ENCODE assay signal across 9 cellular contexts in the genomic region with DNA sequence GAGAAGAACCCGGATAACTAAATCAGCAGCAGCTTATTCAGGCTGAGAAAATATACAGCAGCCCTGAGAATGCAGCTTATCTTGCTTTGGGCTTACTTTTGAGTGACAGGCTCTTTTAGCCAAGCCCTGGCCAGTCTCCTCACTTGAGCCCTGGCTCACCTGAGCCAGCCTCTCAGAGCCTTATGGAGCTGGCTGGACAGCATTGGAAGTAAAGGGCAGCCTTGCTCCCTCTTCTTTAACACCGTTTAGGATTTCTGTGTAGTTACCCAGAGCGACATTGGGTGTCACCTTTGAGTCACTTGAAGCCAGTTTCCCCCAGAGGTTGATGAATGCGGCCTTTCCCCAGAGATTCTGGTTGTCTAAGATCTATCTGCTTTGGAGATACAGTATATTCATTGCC. TPM values are rescaled to one million over a fixed set of nuclear protein-coding genes. Genes with fewer than 3 reads are reported as not detected.
DNase-seq lines count a peak whose midpoint lies in the region; ATAC-seq and TF ChIP-seq lines count a peak whose summit lies in the region.
"Had no signal": no experiment of that assay in that cellular context is flagged by ENCODE, and none has a peak within 500 bp of the region (broad histone marks: within the 10 kb centered on the region; RNA-seq: fewer than 3 reads in every experiment).

No MANE protein-coding gene starts in this region.

- intact Hi-C loops in activated CD4-positive, alpha-beta T cell treated with anti-CD3 and anti-CD28 coated beads, Interleukin-2, amount 10 ng/mL, durations not matched to agents 24 days and 14 days (cut with micrococcal nuclease), result loop anchor here (1.0 kb wide), 1 partner anchor 119 kb away; no protein-coding TSS in a partner anchor

- ATAC-seq in stimulated activated naive CD8-positive, alpha-beta T cell treated with anti-CD3 and anti-CD28 coated beads, Interleukin-15, Interleukin-2, amounts not matched to agents 100 U/mL and 50 U/mL, for 24 hours, result peak; percentile 68

- H3K9me3 Mint-ChIP-seq in activated CD4-positive, alpha-beta T cell treated with anti-CD3 and anti-CD28 coated beads, Interleukin-2, amount 10 ng/mL, durations not matched to agents 24 days and 14 days, result no peaks in the 10 kb centered on the region
- H3K9me3 Mint-ChIP-seq: activated naive CD4-positive, alpha-beta T cell treated with anti-CD3 and anti-CD28 coated beads, Interleukin-2, amount 50 U/mL, for 72 hours had no signal

- no peaks in the 10 kb centered on the region for H3K4me1 Mint-ChIP-seq in activated CD4-positive, alpha-beta T cell treated with anti-CD3 and anti-CD28 coated beads, Interleukin-2, amount 10 ng/mL, durations not matched to agents 24 days and 14 days

- POLR2A ChIA-PET in HEK293T (lab: Yijun Ruan, JAX), result interaction anchor here (1.0 kb wide), 1 partner anchor 118 kb away, joined by 3 read pairs; no protein-coding TSS in a partner anchor

- no peak overlapping the region for H3K27ac Mint-ChIP-seq in activated CD4-positive, alpha-beta T cell treated with anti-CD3 and anti-CD28 coated beads, Interleukin-2, amount 10 ng/mL, durations not matched to agents 24 days and 14 days
- H3K27ac Mint-ChIP-seq: activated naive CD4-positive, alpha-beta T cell treated with anti-CD3 and anti-CD28 coated beads, Interleukin-2, amount 50 U/mL, for 72 hours had no signal

- peak; percentile 68 for DNase-seq in activated CD4-positive, alpha-beta T cell treated with anti-CD3 and anti-CD28 coated beads, Interleukin-2, amount 10 ng/mL, durations not matched to agents 24 days and 14 days
- DNase-seq in activated CD4-positive, alpha-beta T cell treated with anti-CD3 and anti-CD28 coated beads, Interleukin-2, amount 50 U/mL, for 1 hour, result no peak
- peak; percentile 64 for DNase-seq in HEK293T (ENCODE audit: extremely low spot score)
- DNase-seq in NCI-H226, result peak; percentile 4
- DNase-seq in amniotic stem cell (lab: John Stamatoyannopoulos, UW), result peak; percentile 42
- peak; percentile 23 to 71 for DNase-seq in hippocampal formation (lab: John Stamatoyannopoulos, UW)
- peak; percentile 20 for DNase-seq in stimulated activated naive CD8-positive, alpha-beta T cell treated with anti-CD3 and anti-CD28 coated beads, Interleukin-15, Interleukin-2, amounts not matched to agents 100 U/mL and 50 U/mL, for 24 hours
- DNase-seq in activated effector memory CD4-positive, alpha-beta T cell treated with anti-CD3 and anti-CD28 coated beads, Interleukin-2, amount 50 U/mL, for 16 hours, result no peak

- CTCF ChIA-PET in HEK293T (lab: Yijun Ruan, JAX), result interaction anchor here (0.7 to 2.4 kb wide), 4 partner anchors 24 to 145 kb away, joined by 3 to 16 read pairs (median 4); no protein-coding TSS in a partner anchor

- H3K27me3 Mint-ChIP-seq in activated CD4-positive, alpha-beta T cell treated with anti-CD3 and anti-CD28 coated beads, Interleukin-2, amount 10 ng/mL, durations not matched to agents 24 days and 14 days, result no peaks in the 10 kb centered on the region

- no peaks in the 10 kb centered on the region for H3K36me3 Mint-ChIP-seq in activated CD4-positive, alpha-beta T cell treated with anti-CD3 and anti-CD28 coated beads, Interleukin-2, amount 10 ng/mL, durations not matched to agents 24 days and 14 days (ENCODE audit: low read depth)
- H3K36me3 Mint-ChIP-seq: activated naive CD4-positive, alpha-beta T cell treated with anti-CD3 and anti-CD28 coated beads, Interleukin-2, amount 50 U/mL, for 72 hours had no signal

- H3K4me3 Mint-ChIP-seq in activated CD4-positive, alpha-beta T cell treated with anti-CD3 and anti-CD28 coated beads, Interleukin-2, amount 10 ng/mL, durations not matched to agents 24 days and 14 days, result no peak overlapping the region

TF ChIP-seq in HEK293T, 16 proteins besides CTCF, POLR2A, EP300 and RAD21:
- TF ChIP-seq ZNF384 (IDR thresholded peaks at IDR 0.05), result no peak
- TF ChIP-seq, protein P1, sequence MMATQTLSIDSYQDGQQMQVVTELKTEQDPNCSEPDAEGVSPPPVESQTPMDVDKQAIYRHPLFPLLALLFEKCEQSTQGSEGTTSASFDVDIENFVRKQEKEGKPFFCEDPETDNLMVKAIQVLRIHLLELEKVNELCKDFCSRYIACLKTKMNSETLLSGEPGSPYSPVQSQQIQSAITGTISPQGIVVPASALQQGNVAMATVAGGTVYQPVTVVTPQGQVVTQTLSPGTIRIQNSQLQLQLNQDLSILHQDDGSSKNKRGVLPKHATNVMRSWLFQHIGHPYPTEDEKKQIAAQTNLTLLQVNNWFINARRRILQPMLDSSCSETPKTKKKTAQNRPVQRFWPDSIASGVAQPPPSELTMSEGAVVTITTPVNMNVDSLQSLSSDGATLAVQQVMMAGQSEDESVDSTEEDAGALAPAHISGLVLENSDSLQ (IDR thresholded peaks at IDR 0.05), result peak; percentile 52

RNA-seq across cellular contexts. Expression of a gene that starts 7.7 kb away (rescaled TPM):
- total RNA-seq in activated CD4-positive, alpha-beta T cell treated with anti-CD3 and anti-CD28 coated beads, Interleukin-2, amount 10 ng/mL, durations not matched to agents 24 days and 14 days, result 10.7 and 17.3 TPM in 2 replicates

RNA-seq across cellular contexts. Expression of a gene that starts 15.5 kb away (rescaled TPM):
- total RNA-seq in activated CD4-positive, alpha-beta T cell treated with anti-CD3 and anti-CD28 coated beads, Interleukin-2, amount 10 ng/mL, durations not matched to agents 24 days and 14 days, result not detected in 2 replicates
- total RNA-seq: activated naive CD4-positive, alpha-beta T cell treated with anti-CD3 and anti-CD28 coated beads, Interleukin-2, amount 50 U/mL, for 72 hours had no signal

RNA-seq across cellular contexts. Expression of a gene that starts 27.0 kb away (rescaled TPM):
- 11.8 and 12.1 TPM in 2 replicates for total RNA-seq in activated CD4-positive, alpha-beta T cell treated with anti-CD3 and anti-CD28 coated beads, Interleukin-2, amount 10 ng/mL, durations not matched to agents 24 days and 14 days

RNA-seq across cellular contexts. Expression of a gene that starts 33.8 kb away (rescaled TPM):
- 212 and 224 TPM in 2 replicates for total RNA-seq in activated CD4-positive, alpha-beta T cell treated with anti-CD3 and anti-CD28 coated beads, Interleukin-2, amount 10 ng/mL, durations not matched to agents 24 days and 14 days

Comparison
In these comparisons a context has a peak if more than half of its experiments do, and no peak if none do; other contexts are left out.
1. DNase-seq: peak in activated CD4-positive, alpha-beta T cell treated with anti-CD3 and anti-CD28 coated beads, Interleukin-2, amount 10 ng/mL, durations not matched to agents 24 days and 14 days (single experiment), HEK293T (single experiment), NCI-H226 (single experiment), amniotic stem cell (single experiment), hippocampal formation (2 of 2) and stimulated activated naive CD8-positive, alpha-beta T cell treated with anti-CD3 and anti-CD28 coated beads, Interleukin-15, Interleukin-2, amounts not matched to agents 100 U/mL and 50 U/mL, for 24 hours (single experiment); none in activated CD4-positive, alpha-beta T cell treated with anti-CD3 and anti-CD28 coated beads, Interleukin-2, amount 50 U/mL, for 1 hour (single experiment) and activated effector memory CD4-positive, alpha-beta T cell treated with anti-CD3 and anti-CD28 coated beads, Interleukin-2, amount 50 U/mL, for 16 hours (single experiment).